Comparison of ENCODE assay signal across 27 cellular contexts in the genomic region with DNA sequence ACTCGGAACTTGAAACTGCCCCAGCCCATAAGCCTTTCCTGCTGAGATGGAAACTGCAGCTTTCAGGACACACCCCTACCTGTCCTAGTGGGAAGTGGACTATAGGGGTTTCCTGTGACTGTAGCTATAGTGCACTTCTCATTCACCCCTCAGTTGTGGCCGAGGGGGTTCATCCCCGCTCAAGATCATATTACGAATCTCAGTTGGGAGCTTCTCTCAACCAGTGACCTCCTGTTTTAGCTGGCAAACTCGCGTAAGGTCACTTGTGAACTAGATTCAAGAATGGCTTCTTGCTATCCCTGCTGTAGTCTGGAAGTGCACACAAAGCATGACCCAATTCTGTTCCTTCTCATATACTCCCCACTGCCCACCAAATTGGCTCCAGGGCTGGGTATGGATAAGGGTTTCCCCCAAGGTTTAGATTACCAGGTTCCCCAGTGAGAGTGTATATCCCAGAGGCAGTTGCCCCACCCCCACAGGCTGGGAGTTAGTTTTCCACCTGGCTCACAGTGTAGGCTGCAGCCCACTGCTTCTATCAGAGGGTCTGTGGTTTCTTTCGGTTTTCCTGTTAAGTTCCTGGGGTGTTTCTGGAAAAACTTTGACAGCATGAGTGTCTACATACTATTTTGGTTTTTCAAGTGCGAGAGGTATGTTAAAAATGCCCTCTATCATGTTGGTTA.
"Had no signal": no experiment of that assay in that cellular context is flagged by ENCODE, and none has a peak within 500 bp of the region (broad histone marks: within the 10 kb centered on the region; RNA-seq: fewer than 3 reads in every experiment).

No MANE protein-coding gene starts in this region.

- H3K27ac ChIP-seq: body of pancreas, pancreas, psoas muscle, right lobe of liver, tibial artery had no signal

- H3K4me1 Mint-ChIP-seq: activated naive CD4-positive, alpha-beta T cell treated with anti-CD3 and anti-CD28 coated beads, Interleukin-2, amount 50 U/mL, for 24 hours; natural killer cell; stimulated activated effector memory CD8-positive, alpha-beta T cell treated with anti-CD3 and anti-CD28 coated beads, Interleukin-12 subunit alpha, Interleukin-12 subunit beta, amount 100 ng/mL, for 72 hours; stimulated activated naive CD8-positive, alpha-beta T cell treated with anti-CD3 and anti-CD28 coated beads, Interleukin-15, amount 100 ng/mL, for 72 hours; T-helper 17 cell had no signal

- H3K27me3 Mint-ChIP-seq: activated naive CD4-positive, alpha-beta T cell treated with anti-CD3 and anti-CD28 coated beads, Interleukin-2, amount 50 U/mL, for 24 hours; stimulated activated naive CD8-positive, alpha-beta T cell treated with anti-CD3 and anti-CD28 coated beads, Interleukin-15, amount 100 ng/mL, for 72 hours; T-helper 17 cell had no signal

- ATAC-seq: activated CD4-positive, CD25-positive, alpha-beta regulatory T cell treated with anti-CD3 and anti-CD28 coated beads, Interleukin-2, amount 50 U/mL, for 24 hours; activated CD8-positive, alpha-beta T cell treated with anti-CD3 and anti-CD28 coated beads, Interleukin-2, amount 10 ng/mL, durations not matched to agents 7 days and 5 days; body of pancreas; esophagus mucosa; left lobe of liver; natural killer cell; pancreas; right lobe of liver; stimulated activated effector memory CD8-positive, alpha-beta T cell treated with anti-CD3 and anti-CD28 coated beads, Interleukin-12 subunit alpha, Interleukin-12 subunit beta, amount 100 ng/mL, for 72 hours; stimulated activated naive CD8-positive, alpha-beta T cell treated with anti-CD3 and anti-CD28 coated beads, Interleukin-15, amount 100 ng/mL, for 72 hours; T-helper 17 cell had no signal

- H3K4me1 ChIP-seq: body of pancreas, pancreas, right lobe of liver, tibial artery had no signal

- H3K27me3 ChIP-seq: body of pancreas, pancreas, right lobe of liver, tibial artery had no signal

- DNase-seq: activated CD4-positive, alpha-beta T cell treated with anti-CD3 and anti-CD28 coated beads, Interleukin-2, amount 50 U/mL, for 1 hour; activated CD8-positive, alpha-beta T cell treated with anti-CD3 and anti-CD28 coated beads, Interleukin-2, amount 10 ng/mL, durations not matched to agents 7 days and 5 days; activated gamma-delta T cell treated with Interleukin-2 at 50 U/mL for 16 hours; anterior cingulate cortex; body of pancreas; caudate nucleus; effector memory CD4-positive, alpha-beta T cell; foreskin melanocyte; glutamatergic neuron; hypothalamus; kidney; natural killer cell; pancreas; psoas muscle; right lobe of liver; small intestine; stimulated activated CD4-positive, alpha-beta T cell treated with anti-CD3 and anti-CD28 coated beads, Interleukin-2, amount 100 ng/mL, for 24 hours; stimulated activated naive CD8-positive, alpha-beta T cell treated with anti-CD3 and anti-CD28 coated beads, Interleukin-15, amount 100 ng/mL, for 72 hours; SW 1271; T-helper 17 cell; tibial artery had no signal

- H3K4me3 ChIP-seq: body of pancreas, pancreas, psoas muscle, right lobe of liver, tibial artery had no signal

- H3K36me3 Mint-ChIP-seq: activated naive CD4-positive, alpha-beta T cell treated with anti-CD3 and anti-CD28 coated beads, Interleukin-2, amount 50 U/mL, for 24 hours; mesothelial cell of epicardium; stimulated activated effector memory CD8-positive, alpha-beta T cell treated with anti-CD3 and anti-CD28 coated beads, Interleukin-12 subunit alpha, Interleukin-12 subunit beta, amount 100 ng/mL, for 72 hours had no signal

- H3K9me3 ChIP-seq: body of pancreas, pancreas, psoas muscle, right lobe of liver had no signal

- H3K4me3 Mint-ChIP-seq: activated CD8-positive, alpha-beta T cell treated with anti-CD3 and anti-CD28 coated beads, Interleukin-2, amount 10 ng/mL, durations not matched to agents 7 days and 5 days; activated naive CD4-positive, alpha-beta T cell treated with anti-CD3 and anti-CD28 coated beads, Interleukin-2, amount 50 U/mL, for 24 hours; mesothelial cell of epicardium; natural killer cell; stimulated activated effector memory CD8-positive, alpha-beta T cell treated with anti-CD3 and anti-CD28 coated beads, Interleukin-12 subunit alpha, Interleukin-12 subunit beta, amount 100 ng/mL, for 72 hours; stimulated activated naive CD8-positive, alpha-beta T cell treated with anti-CD3 and anti-CD28 coated beads, Interleukin-15, amount 100 ng/mL, for 72 hours; T-helper 17 cell had no signal

- H3K9me3 Mint-ChIP-seq: activated naive CD4-positive, alpha-beta T cell treated with anti-CD3 and anti-CD28 coated beads, Interleukin-2, amount 50 U/mL, for 24 hours had no signal

- H3K36me3 ChIP-seq: pancreas, right lobe of liver, tibial artery had no signal

- H3K27ac Mint-ChIP-seq: activated CD8-positive, alpha-beta T cell treated with anti-CD3 and anti-CD28 coated beads, Interleukin-2, amount 10 ng/mL, durations not matched to agents 7 days and 5 days; activated naive CD4-positive, alpha-beta T cell treated with anti-CD3 and anti-CD28 coated beads, Interleukin-2, amount 50 U/mL, for 24 hours; mesothelial cell of epicardium; natural killer cell; stimulated activated effector memory CD8-positive, alpha-beta T cell treated with anti-CD3 and anti-CD28 coated beads, Interleukin-12 subunit alpha, Interleukin-12 subunit beta, amount 100 ng/mL, for 72 hours; stimulated activated naive CD8-positive, alpha-beta T cell treated with anti-CD3 and anti-CD28 coated beads, Interleukin-15, amount 100 ng/mL, for 72 hours; T-helper 17 cell had no signal
